Comparison of ENCODE assay signal across 8 cellular contexts in the genomic region with DNA sequence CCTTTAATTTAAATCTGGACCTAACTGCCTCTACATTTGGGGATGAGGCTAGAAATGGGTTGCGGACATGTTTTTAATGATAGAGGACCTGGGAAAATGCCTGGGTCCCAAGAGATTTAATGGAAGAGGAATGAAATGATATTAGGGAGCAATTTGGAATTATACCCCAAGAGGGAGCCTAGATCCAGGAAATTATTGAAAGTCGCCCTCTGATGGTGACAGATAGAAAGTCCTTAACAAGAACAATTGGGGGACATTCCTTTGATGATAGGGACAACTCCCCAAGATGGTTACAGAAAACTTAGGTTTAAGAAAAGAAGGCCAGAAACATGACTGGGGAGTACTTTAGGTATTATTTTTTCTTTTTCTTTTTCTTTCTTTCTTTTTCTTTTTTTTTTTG. TPM values are rescaled to one million over a fixed set of nuclear protein-coding genes. Genes with fewer than 3 reads are reported as not detected.
DNase-seq lines count a peak whose midpoint lies in the region; ATAC-seq and TF ChIP-seq lines count a peak whose summit lies in the region.

No MANE protein-coding gene starts in this region.

- TF ChIP-seq CTCF in BE2C (IDR thresholded peaks at IDR 0.05; ENCODE audit: low read depth, low read length) = peak; percentile 65
- TF ChIP-seq CTCF in gastroesophageal sphincter (IDR thresholded peaks at IDR 0.05) = peak in 1 of 4 experiments; percentile 28

- H3K27me3 ChIP-seq in BE2C (peaks cover 3% of the 10 kb centered on the region; the same call in 1 of the 2 replicates), gastroesophageal sphincter (no peaks in the 10 kb centered on the region)

- no peak overlapping the region for H3K27ac ChIP-seq in gastroesophageal sphincter

- peak; percentile 83 for ATAC-seq in SK-N-SH treated with all-trans-retinoic acid at 6 μM for 48 hours
- no peak for ATAC-seq in HG02938 (IDR thresholded peaks at IDR 0.05; ENCODE audit: unreplicated experiment)
- ATAC-seq in gastroesophageal sphincter = no peak
- ATAC-seq in HG03469 (IDR thresholded peaks at IDR 0.05; ENCODE audit: unreplicated experiment) = no peak

- H3K9me3 ChIP-seq in BE2C (no peaks in the 10 kb centered on the region), gastroesophageal sphincter (no peaks in the 10 kb centered on the region)

- TF ChIP-seq POLR2A in gastroesophageal sphincter (IDR thresholded peaks at IDR 0.05) = no peak

- H3K36me3 ChIP-seq in BE2C (no peaks in the 10 kb centered on the region), gastroesophageal sphincter (no peaks in the 10 kb centered on the region)

- H3K4me3 ChIP-seq in BE2C (ENCODE audit: low read depth, low read length) (no peak overlapping the region), gastroesophageal sphincter (no peak overlapping the region)

- TF ChIP-seq EP300 in gastroesophageal sphincter (IDR thresholded peaks at IDR 0.05) = no peak

- H3K4me1 ChIP-seq in BE2C (no peaks in the 10 kb centered on the region), gastroesophageal sphincter (no peaks in the 10 kb centered on the region)

- WGBS in gastroesophageal sphincter (ENCODE audit: low coverage in 1 of 2), 2 donors = 49 to 56% methylated on average over 2 of the region's 2 CpGs

- DNase-seq in BE2C (no peak), HPDE6-E6E7 (ENCODE audit: extremely low spot score) (peak; percentile 31), iris pigment epithelial cell (ENCODE audit: low read depth) (peak; percentile 39)
- DNase-seq in effector CD8-positive, alpha-beta T cell (lab: John Stamatoyannopoulos, UW) = no peak

TF ChIP-seq in SK-N-SH treated with all-trans-retinoic acid at 6 μM for 48 hours, 23 proteins besides CTCF, POLR2A, EP300 and RAD21:
- TF ChIP-seq ISL1 (CRISPR knock-in tag; IDR thresholded peaks at IDR 0.05) (no peak), PATZ1 (CRISPR knock-in tag; IDR thresholded peaks at IDR 0.05; ENCODE audit: borderline replicate concordance) (no peak), PPARA (CRISPR knock-in tag; IDR thresholded peaks at IDR 0.05; ENCODE audit: borderline replicate concordance) (no peak), TCF4 (CRISPR knock-in tag; IDR thresholded peaks at IDR 0.05; ENCODE audit: borderline replicate concordance) (no peak), ZNF565 (CRISPR knock-in tag; conservative IDR thresholded peaks at IDR 0.05; ENCODE audit: low read depth) (no peak), ZNF70 (CRISPR knock-in tag; IDR thresholded peaks at IDR 0.05) (no peak), GLIS3 (CRISPR knock-in tag; IDR thresholded peaks at IDR 0.05) (no peak), CSDC2 (CRISPR knock-in tag; IDR thresholded peaks at IDR 0.05) (no peak), ARNTL (CRISPR knock-in tag; IDR thresholded peaks at IDR 0.05; ENCODE audit: borderline replicate concordance, low read depth) (no peak), RARB (CRISPR knock-in tag; IDR thresholded peaks at IDR 0.05) (no peak), ZNF8 (CRISPR knock-in tag; IDR thresholded peaks at IDR 0.05) (no peak), CSRNP3 (CRISPR knock-in tag; IDR thresholded peaks at IDR 0.05) (no peak), ZFP3 (CRISPR knock-in tag; IDR thresholded peaks at IDR 0.05) (no peak), ZFP30 (CRISPR knock-in tag; IDR thresholded peaks at IDR 0.05) (no peak), TOX (CRISPR knock-in tag; IDR thresholded peaks at IDR 0.05; ENCODE audit: borderline replicate concordance) (no peak), TSHZ2 (CRISPR knock-in tag; IDR thresholded peaks at IDR 0.05) (no peak), ESRRG (CRISPR knock-in tag; IDR thresholded peaks at IDR 0.05) (no peak)
- TF ChIP-seq, protein P1, sequence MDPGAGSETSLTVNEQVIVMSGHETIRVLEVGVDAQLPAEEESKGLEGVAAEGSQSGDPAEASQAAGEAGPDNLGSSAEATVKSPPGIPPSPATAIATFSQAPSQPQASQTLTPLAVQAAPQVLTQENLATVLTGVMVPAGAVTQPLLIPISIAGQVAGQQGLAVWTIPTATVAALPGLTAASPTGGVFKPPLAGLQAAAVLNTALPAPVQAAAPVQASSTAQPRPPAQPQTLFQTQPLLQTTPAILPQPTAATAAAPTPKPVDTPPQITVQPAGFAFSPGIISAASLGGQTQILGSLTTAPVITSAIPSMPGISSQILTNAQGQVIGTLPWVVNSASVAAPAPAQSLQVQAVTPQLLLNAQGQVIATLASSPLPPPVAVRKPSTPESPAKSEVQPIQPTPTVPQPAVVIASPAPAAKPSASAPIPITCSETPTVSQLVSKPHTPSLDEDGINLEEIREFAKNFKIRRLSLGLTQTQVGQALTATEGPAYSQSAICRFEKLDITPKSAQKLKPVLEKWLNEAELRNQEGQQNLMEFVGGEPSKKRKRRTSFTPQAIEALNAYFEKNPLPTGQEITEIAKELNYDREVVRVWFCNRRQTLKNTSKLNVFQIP (CRISPR knock-in tag; IDR thresholded peaks at IDR 0.05; ENCODE audit: borderline replicate concordance, low read depth) = no peak
- TF ChIP-seq, protein P2, sequence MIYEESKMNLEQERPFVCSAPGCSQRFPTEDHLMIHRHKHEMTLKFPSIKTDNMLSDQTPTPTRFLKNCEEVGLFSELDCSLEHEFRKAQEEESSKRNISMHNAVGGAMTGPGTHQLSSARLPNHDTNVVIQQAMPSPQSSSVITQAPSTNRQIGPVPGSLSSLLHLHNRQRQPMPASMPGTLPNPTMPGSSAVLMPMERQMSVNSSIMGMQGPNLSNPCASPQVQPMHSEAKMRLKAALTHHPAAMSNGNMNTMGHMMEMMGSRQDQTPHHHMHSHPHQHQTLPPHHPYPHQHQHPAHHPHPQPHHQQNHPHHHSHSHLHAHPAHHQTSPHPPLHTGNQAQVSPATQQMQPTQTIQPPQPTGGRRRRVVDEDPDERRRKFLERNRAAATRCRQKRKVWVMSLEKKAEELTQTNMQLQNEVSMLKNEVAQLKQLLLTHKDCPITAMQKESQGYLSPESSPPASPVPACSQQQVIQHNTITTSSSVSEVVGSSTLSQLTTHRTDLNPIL (CRISPR knock-in tag; IDR thresholded peaks at IDR 0.05; ENCODE audit: low read depth) = no peak

RNA-seq across cellular contexts. Expression of gene TSGA13, which starts 9.5 kb away (rescaled TPM):
- not detected for polyA plus RNA-seq in BE2C (2012; ENCODE audit: insufficient read depth, insufficient read length, low read depth)
- total RNA-seq in gastroesophageal sphincter = not detected

RNA-seq across cellular contexts. Expression of gene COPG2, which starts 27.3 kb away (rescaled TPM):
- 7.2 TPM for polyA plus RNA-seq in BE2C (2012; ENCODE audit: insufficient read depth, insufficient read length, low read depth)
- total RNA-seq in gastroesophageal sphincter = 10 to 100 TPM; 11.7 to 15.6 (median 13.1) TPM

RNA-seq across cellular contexts. Expression of gene KLF14, which starts 38.2 kb away (rescaled TPM):
- polyA plus RNA-seq in BE2C (2012; ENCODE audit: insufficient read depth, insufficient read length, low read depth) = not detected
- total RNA-seq in gastroesophageal sphincter = under 1 TPM in 2 of 4 donors, not detected in 2; 0.08 to 0.16 TPM

Comparison
In these comparisons a context has a peak if more than half of its experiments do, and no peak if none do; other contexts are left out.
1. DNase-seq: peak in HPDE6-E6E7 (single experiment) and iris pigment epithelial cell (single experiment); none in BE2C (single experiment) and effector CD8-positive, alpha-beta T cell (single experiment).